Comparison of ENCODE assay signal across 14 cellular contexts in genomic region chr12:55642275-55643068, GRCh38. TPM values are rescaled to one million over a fixed set of nuclear protein-coding genes. Genes with fewer than 3 reads are reported as not detected.
DNase-seq lines count a peak whose midpoint lies in the region; ATAC-seq lines count a peak whose summit lies in the region.
"Had no signal": no experiment of that assay in that cellular context is flagged by ENCODE, and none has a peak within 500 bp of the region (broad histone marks: within the 10 kb centered on the region; RNA-seq: fewer than 3 reads in every experiment).

No MANE protein-coding gene starts in this region.

- H3K27ac Mint-ChIP-seq in activated T-helper 2 cell treated with anti-CD3 and anti-CD28 coated beads, Interferon-gamma antibody, Interleukin-2, Interleukin-4, amounts not matched to agents 10 μg/mL and 5 μg/mL and 100 μg/mL, durations not matched to agents 14 hours and 24 hours and 36 hours = no peak overlapping the region
- H3K27ac Mint-ChIP-seq: CD8-positive, alpha-beta T cell had no signal

- no peak overlapping the region for H3K9ac ChIP-seq in Karpas-422 (ENCODE audit: low read length)

- no peaks in the 10 kb centered on the region for H4K20me1 ChIP-seq in Karpas-422 (ENCODE audit: insufficient read depth, low read depth, low read length)

- no peaks in the 10 kb centered on the region for H3K9me3 ChIP-seq in Karpas-422 (ENCODE audit: low read length)

- H3K27ac ChIP-seq in Karpas-422 (ENCODE audit: low read length) = no peak overlapping the region
- H3K27ac ChIP-seq: cardiac muscle cell had no signal

- peak; percentile 21 for DNase-seq in stimulated activated CD4-positive, alpha-beta T cell treated with anti-CD3 and anti-CD28 coated beads, Interleukin-4, amount 100 ng/mL, for 1 hour
- DNase-seq in stimulated activated CD4-positive, alpha-beta T cell treated with anti-CD3 and anti-CD28 coated beads, Interleukin-4, amount 100 ng/mL, for 4 hours = no peak
- DNase-seq in Karpas-422 (peak; percentile 69), NCI-H1436 (lab: John Stamatoyannopoulos, UW) (no peak), ureter (ENCODE audit: low spot score) (no peak)
- DNase-seq in activated T-helper 2 cell treated with anti-CD3 and anti-CD28 coated beads, Interferon-gamma antibody, Interleukin-2, Interleukin-4, amounts not matched to agents 10 μg/mL and 5 μg/mL and 100 μg/mL, durations not matched to agents 14 hours and 24 hours and 36 hours (ENCODE audit: low spot score) = peak; percentile 20
- no peak for DNase-seq in stimulated activated CD4-positive, alpha-beta T cell treated with anti-CD3 and anti-CD28 coated beads, Interleukin-4, amount 100 ng/mL, for 24 hours
- DNase-seq: activated CD8-positive, alpha-beta memory T cell treated with anti-CD3 and anti-CD28 coated beads for 24 hours; mesenchymal stem cell had no signal

- intact Hi-C loops in activated T-helper 2 cell treated with anti-CD3 and anti-CD28 coated beads, Interferon-gamma antibody, Interleukin-2, Interleukin-4, amounts not matched to agents 10 μg/mL and 5 μg/mL and 100 μg/mL, durations not matched to agents 14 hours and 24 hours and 36 hours (cut with micrococcal nuclease) = no loop called here

- no peak overlapping the region for H3K4me3 Mint-ChIP-seq in activated T-helper 2 cell treated with anti-CD3 and anti-CD28 coated beads, Interferon-gamma antibody, Interleukin-2, Interleukin-4, amounts not matched to agents 10 μg/mL and 5 μg/mL and 100 μg/mL, durations not matched to agents 14 hours and 24 hours and 36 hours (ENCODE audit: low read depth)
- H3K4me3 Mint-ChIP-seq: CD8-positive, alpha-beta T cell had no signal

- peaks cover 27% of the 10 kb centered on the region for H3K4me1 Mint-ChIP-seq in activated T-helper 2 cell treated with anti-CD3 and anti-CD28 coated beads, Interferon-gamma antibody, Interleukin-2, Interleukin-4, amounts not matched to agents 10 μg/mL and 5 μg/mL and 100 μg/mL, durations not matched to agents 14 hours and 24 hours and 36 hours (ENCODE audit: low read depth)

- no peaks in the 10 kb centered on the region for H3K79me2 ChIP-seq in Karpas-422 (ENCODE audit: low read length)

- H3K36me3 Mint-ChIP-seq in activated T-helper 2 cell treated with anti-CD3 and anti-CD28 coated beads, Interferon-gamma antibody, Interleukin-2, Interleukin-4, amounts not matched to agents 10 μg/mL and 5 μg/mL and 100 μg/mL, durations not matched to agents 14 hours and 24 hours and 36 hours (ENCODE audit: low read depth) = no peaks in the 10 kb centered on the region
- H3K36me3 Mint-ChIP-seq: CD8-positive, alpha-beta T cell had no signal

- ATAC-seq in HG03135 (IDR thresholded peaks at IDR 0.05; ENCODE audit: unreplicated experiment) = no peak
- ATAC-seq: CD8-positive, alpha-beta T cell had no signal

- H3K4me3 ChIP-seq in Karpas-422 (ENCODE audit: low read length) = peak overlapping the region; percentile 19; the same call in 1 of the 2 replicates
- H3K4me3 ChIP-seq: cardiac muscle cell had no signal

- peaks cover 22% of the 10 kb centered on the region for H3K4me1 ChIP-seq in Karpas-422 (ENCODE audit: low read length)

- H3K36me3 ChIP-seq in Karpas-422 (ENCODE audit: insufficient read depth, low read length) = no peaks in the 10 kb centered on the region
- H3K36me3 ChIP-seq: cardiac muscle cell had no signal

- H3K4me2 ChIP-seq in Karpas-422 (ENCODE audit: low read depth, low read length, poor library complexity, severe bottlenecking) = peak overlapping the region; percentile 56

- H3K9me2 ChIP-seq in Karpas-422 (replicated peaks; ENCODE audit: insufficient read depth, low read length) = no peaks in the 10 kb centered on the region

- H3K27me3 ChIP-seq in Karpas-422 (ENCODE audit: low read length) = no peaks in the 10 kb centered on the region

- peak overlapping the region; percentile 84 for H2AFZ ChIP-seq in Karpas-422 (ENCODE audit: low read length)

- no peaks in the 10 kb centered on the region for H3K9me3 Mint-ChIP-seq in activated T-helper 2 cell treated with anti-CD3 and anti-CD28 coated beads, Interferon-gamma antibody, Interleukin-2, Interleukin-4, amounts not matched to agents 10 μg/mL and 5 μg/mL and 100 μg/mL, durations not matched to agents 14 hours and 24 hours and 36 hours
- H3K9me3 Mint-ChIP-seq: CD8-positive, alpha-beta T cell had no signal

- no peaks in the 10 kb centered on the region for H3K27me3 Mint-ChIP-seq in activated T-helper 2 cell treated with anti-CD3 and anti-CD28 coated beads, Interferon-gamma antibody, Interleukin-2, Interleukin-4, amounts not matched to agents 10 μg/mL and 5 μg/mL and 100 μg/mL, durations not matched to agents 14 hours and 24 hours and 36 hours (ENCODE audit: low read depth)

RNA-seq across cellular contexts. Expression of gene OR10P1, which starts 5.8 kb away (rescaled TPM):
- total RNA-seq in Karpas-422 (2014; rRNA removed; shearing (Covaris generic); ENCODE audit: low replicate concordance) = not detected in 2 replicates
- not detected in 2 replicates for total RNA-seq in activated T-helper 2 cell treated with anti-CD3 and anti-CD28 coated beads, Interferon-gamma antibody, Interleukin-2, Interleukin-4, amounts not matched to agents 10 μg/mL and 5 μg/mL and 100 μg/mL, durations not matched to agents 14 hours and 24 hours and 36 hours
- not detected for total RNA-seq in ureter
- total RNA-seq: cardiac muscle cell; CD8-positive, alpha-beta T cell; fibroblast of villous mesenchyme; MCF 10A had no signal

Comparison
In these comparisons a context has a peak if more than half of its experiments do, and no peak if none do; other contexts are left out.
1. DNase-seq: peak in stimulated activated CD4-positive, alpha-beta T cell treated with anti-CD3 and anti-CD28 coated beads, Interleukin-4, amount 100 ng/mL, for 1 hour (single experiment), Karpas-422 (single experiment) and activated T-helper 2 cell treated with anti-CD3 and anti-CD28 coated beads, Interferon-gamma antibody, Interleukin-2, Interleukin-4, amounts not matched to agents 10 μg/mL and 5 μg/mL and 100 μg/mL, durations not matched to agents 14 hours and 24 hours and 36 hours (single experiment); none in stimulated activated CD4-positive, alpha-beta T cell treated with anti-CD3 and anti-CD28 coated beads, Interleukin-4, amount 100 ng/mL, for 4 hours (0 of 2), NCI-H1436 (single experiment), ureter (single experiment) and stimulated activated CD4-positive, alpha-beta T cell treated with anti-CD3 and anti-CD28 coated beads, Interleukin-4, amount 100 ng/mL, for 24 hours (single experiment).